20 cellular contexts compared by ENCODE assay signal in genomic region chr2:230155359-230155758, GRCh38.
DNase-seq lines count a peak whose midpoint lies in the region; ATAC-seq and FAIRE-seq lines count a peak whose summit lies in the region.
"Had no signal": no experiment of that assay in that cellular context is flagged by ENCODE, and none has a peak within 500 bp of the region (broad histone marks: within the 10 kb centered on the region; RNA-seq: fewer than 3 reads in every experiment).

No MANE protein-coding gene starts in this region.

- intact Hi-C loops in activated naive CD4-positive, alpha-beta T cell treated with anti-CD3 and anti-CD28 coated beads for 36 hours (cut with micrococcal nuclease): no loop called here

- no peak overlapping the region for H3K27ac Mint-ChIP-seq in activated naive CD4-positive, alpha-beta T cell treated with anti-CD3 and anti-CD28 coated beads for 36 hours
- no peak overlapping the region for H3K27ac Mint-ChIP-seq in activated naive CD8-positive, alpha-beta T cell treated with anti-CD3 and anti-CD28 coated beads for 36 hours
- H3K27ac Mint-ChIP-seq: activated CD8-positive, alpha-beta memory T cell treated with anti-CD3 and anti-CD28 coated beads, Interleukin-2, amount 10 ng/mL, durations not matched to agents 7 days and 5 days had no signal

- DNase-seq in activated naive CD4-positive, alpha-beta T cell treated with anti-CD3 and anti-CD28 coated beads for 36 hours: peak; percentile 56
- DNase-seq in activated naive CD4-positive, alpha-beta T cell treated with anti-CD3 and anti-CD28 coated beads, Interleukin-2, amount 50 U/mL, for 16 hours: no peak
- DNase-seq in M059J (ENCODE audit: low read depth): peak; percentile 25
- DNase-seq in activated naive CD8-positive, alpha-beta T cell treated with anti-CD3 and anti-CD28 coated beads for 36 hours: peak; percentile 36
- peak; percentile 61 for DNase-seq in stimulated activated CD8-positive, alpha-beta memory T cell treated with anti-CD3 and anti-CD28 coated beads, Interleukin-4, amount 100 ng/mL, for 48 hours
- no peak for DNase-seq in RCC 7860 (ENCODE audit: low spot score)
- DNase-seq: activated CD4-positive, CD25-positive, alpha-beta regulatory T cell; activated CD8-positive, alpha-beta memory T cell treated with anti-CD3 and anti-CD28 coated beads, Interleukin-2, amount 10 ng/mL, durations not matched to agents 7 days and 5 days; activated gamma-delta T cell treated with Interleukin-2 at 50 U/mL for 16 hours; MM.1S; NCI-H526 treated with DMSO at 0.1 percent for 48 hours; SK-N-SH; small intestine; T-helper 9 cell; thyroid gland had no signal

- H3K9me3 Mint-ChIP-seq in activated naive CD4-positive, alpha-beta T cell treated with anti-CD3 and anti-CD28 coated beads for 36 hours: peaks cover 2% of the 10 kb centered on the region
- H3K9me3 Mint-ChIP-seq in activated naive CD8-positive, alpha-beta T cell treated with anti-CD3 and anti-CD28 coated beads for 36 hours: peaks cover 7% of the 10 kb centered on the region

- H3K4me1 Mint-ChIP-seq in activated naive CD4-positive, alpha-beta T cell treated with anti-CD3 and anti-CD28 coated beads for 36 hours (ENCODE audit: low read depth): peaks cover 3% of the 10 kb centered on the region
- peaks cover 9% of the 10 kb centered on the region for H3K4me1 Mint-ChIP-seq in activated naive CD8-positive, alpha-beta T cell treated with anti-CD3 and anti-CD28 coated beads for 36 hours

- ATAC-seq in HG03439 (IDR thresholded peaks at IDR 0.05; ENCODE audit: unreplicated experiment) (no peak), GM19351 (IDR thresholded peaks at IDR 0.05; ENCODE audit: unreplicated experiment) (no peak)
- ATAC-seq: activated CD8-positive, alpha-beta memory T cell treated with anti-CD3 and anti-CD28 coated beads, Interleukin-2, amount 10 ng/mL, durations not matched to agents 7 days and 5 days had no signal

- CTCF ChIA-PET in activated naive CD4-positive, alpha-beta T cell treated with anti-CD3 and anti-CD28 coated beads for 36 hours (lab: Charles Lee): no interaction called here

- H3K36me3 Mint-ChIP-seq in activated naive CD4-positive, alpha-beta T cell treated with anti-CD3 and anti-CD28 coated beads for 36 hours (ENCODE audit: low read depth): no peaks in the 10 kb centered on the region
- peaks cover 6% of the 10 kb centered on the region for H3K36me3 Mint-ChIP-seq in activated naive CD8-positive, alpha-beta T cell treated with anti-CD3 and anti-CD28 coated beads for 36 hours
- H3K36me3 Mint-ChIP-seq: activated CD8-positive, alpha-beta memory T cell treated with anti-CD3 and anti-CD28 coated beads, Interleukin-2, amount 10 ng/mL, durations not matched to agents 7 days and 5 days had no signal

- no peak for FAIRE-seq in RCC 7860 (lab: Jason Lieb, UNC)
- FAIRE-seq: D721Med, H54, small intestine had no signal

- no peak overlapping the region for H3K4me3 Mint-ChIP-seq in activated naive CD4-positive, alpha-beta T cell treated with anti-CD3 and anti-CD28 coated beads for 36 hours
- no peak overlapping the region for H3K4me3 Mint-ChIP-seq in activated naive CD8-positive, alpha-beta T cell treated with anti-CD3 and anti-CD28 coated beads for 36 hours
- H3K4me3 Mint-ChIP-seq: activated CD8-positive, alpha-beta memory T cell treated with anti-CD3 and anti-CD28 coated beads, Interleukin-2, amount 10 ng/mL, durations not matched to agents 7 days and 5 days; dendritic cell treated with granulocyte-macrophage colony-stimulating factor and Interleukin-4, amounts not matched to agents 40 ng/mL and 50 ng/mL, for 4 days had no signal

- no peaks in the 10 kb centered on the region for H3K27me3 Mint-ChIP-seq in activated naive CD4-positive, alpha-beta T cell treated with anti-CD3 and anti-CD28 coated beads for 36 hours (ENCODE audit: low read depth)
- no peaks in the 10 kb centered on the region for H3K27me3 Mint-ChIP-seq in activated naive CD8-positive, alpha-beta T cell treated with anti-CD3 and anti-CD28 coated beads for 36 hours
- H3K27me3 Mint-ChIP-seq: activated CD8-positive, alpha-beta memory T cell treated with anti-CD3 and anti-CD28 coated beads, Interleukin-2, amount 10 ng/mL, durations not matched to agents 7 days and 5 days had no signal

Comparison
In these comparisons a context has a peak if more than half of its experiments do, and no peak if none do; other contexts are left out.
1. DNase-seq: peak in activated naive CD4-positive, alpha-beta T cell treated with anti-CD3 and anti-CD28 coated beads for 36 hours (single experiment), M059J (single experiment), activated naive CD8-positive, alpha-beta T cell treated with anti-CD3 and anti-CD28 coated beads for 36 hours (single experiment) and stimulated activated CD8-positive, alpha-beta memory T cell treated with anti-CD3 and anti-CD28 coated beads, Interleukin-4, amount 100 ng/mL, for 48 hours (single experiment); none in activated naive CD4-positive, alpha-beta T cell treated with anti-CD3 and anti-CD28 coated beads, Interleukin-2, amount 50 U/mL, for 16 hours (single experiment) and RCC 7860 (single experiment).